In the genomic region with DNA sequence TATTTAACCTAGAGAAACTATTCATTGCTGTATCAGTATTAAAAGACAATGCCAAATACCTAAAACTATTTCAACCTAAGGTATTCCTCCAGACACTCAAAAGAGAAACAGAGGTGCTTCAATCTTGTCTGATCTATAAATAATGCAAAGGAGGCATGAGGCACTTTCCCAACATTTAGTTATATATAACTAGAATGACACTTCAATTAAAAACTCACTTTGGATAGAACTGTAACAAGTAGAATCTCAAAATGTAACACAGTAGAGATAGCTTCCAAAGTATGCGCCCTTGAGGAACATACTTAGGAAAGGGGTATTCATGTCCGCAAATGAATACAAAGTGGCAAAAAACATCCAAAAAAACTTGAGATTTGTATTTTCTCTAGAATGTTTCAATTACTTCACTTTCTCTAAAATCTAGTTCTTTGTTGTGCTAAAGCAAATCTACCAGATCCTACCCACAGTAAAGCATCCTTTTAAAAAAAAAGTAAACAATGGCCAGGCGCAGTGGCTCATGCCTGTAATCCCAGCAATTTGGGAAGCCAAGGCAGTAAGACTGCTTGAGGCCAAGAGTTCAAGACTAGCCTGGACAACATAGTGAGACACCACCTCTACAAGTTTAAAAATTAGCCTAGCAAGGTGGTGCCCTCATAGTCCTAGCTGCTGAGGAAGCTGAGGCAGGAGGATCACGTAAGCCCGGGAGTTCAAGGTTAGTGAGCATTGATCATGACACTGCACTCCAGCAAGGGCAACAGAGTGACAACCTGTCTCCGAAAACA, we compare ENCODE assay signal across 26 cellular contexts.
"Had no signal": no experiment of that assay in that cellular context is flagged by ENCODE, and none has a peak within 500 bp of the region (broad histone marks: within the 10 kb centered on the region; RNA-seq: fewer than 3 reads in every experiment).

No MANE protein-coding gene starts in this region.

- H3K4me1 ChIP-seq: prostate gland had no signal

- H3K9ac ChIP-seq: SK-N-SH had no signal

- H3K4me3 ChIP-seq: body of pancreas, hepatocyte, ovary, prostate gland, right atrium auricular region, thoracic aorta, upper lobe of right lung had no signal

- H3K27ac ChIP-seq: body of pancreas, hepatocyte, neutrophil, ovary, prostate gland, thoracic aorta, upper lobe of right lung, VCaP had no signal

- H2AFZ ChIP-seq: hepatocyte had no signal

- ATAC-seq: activated CD8-positive, alpha-beta T cell treated with anti-CD3 and anti-CD28 coated beads, Interleukin-2, amount 10 ng/mL, durations not matched to agents 7 days and 5 days; body of pancreas; stimulated activated naive B cell treated with anti-CD40 and anti-IgM and Interleukin-4, amounts not matched to agents 10 μg/mL and 1 μg/mL and 100 μg/mL, for 72 hours; upper lobe of right lung had no signal

- H3K27me3 ChIP-seq: body of pancreas, hepatocyte, neutrophil, ovary, right atrium auricular region, upper lobe of right lung had no signal

- DNase-seq: activated CD4-positive, alpha-beta T cell treated with anti-CD3 and anti-CD28 coated beads, Interleukin-2, amount 10 ng/mL, durations not matched to agents 7 days and 5 days; activated CD4-positive, CD25-positive, alpha-beta regulatory T cell treated with anti-CD3 and anti-CD28 coated beads, Interleukin-2, amount 50 U/mL, for 72 hours; activated CD8-positive, alpha-beta T cell treated with anti-CD3 and anti-CD28 coated beads, Interleukin-2, amount 10 ng/mL, durations not matched to agents 7 days and 5 days; activated effector memory CD4-positive, alpha-beta T cell treated with Interleukin-2 at 50 U/mL for 16 hours; activated naive CD4-positive, alpha-beta T cell treated with anti-CD3 and anti-CD28 coated beads, Interleukin-2, amount 10 ng/mL, durations not matched to agents 7 days and 5 days; activated T-cell treated with anti-CD3 and anti-CD28 coated beads, Interleukin-2, amount 50 U/mL, for 48 hours; anterior cingulate cortex; body of pancreas; caudate nucleus; dermis blood vessel endothelial cell; effector CD8-positive, alpha-beta T cell; foreskin melanocyte; glutamatergic neuron; ovary; SK-N-SH; stimulated activated CD4-positive, alpha-beta T cell treated with anti-CD3 and anti-CD28 coated beads, Interleukin-2, amount 100 ng/mL, for 24 hours; stimulated activated naive B cell treated with anti-CD40 and anti-IgM and Interleukin-4, amounts not matched to agents 10 μg/mL and 1 μg/mL and 100 μg/mL, for 72 hours; upper lobe of right lung had no signal

- H3K27me3 Mint-ChIP-seq: activated CD4-positive, alpha-beta T cell treated with anti-CD3 and anti-CD28 coated beads, Interleukin-2, amount 10 ng/mL, durations not matched to agents 7 days and 5 days; activated naive CD4-positive, alpha-beta T cell treated with anti-CD3 and anti-CD28 coated beads, Interleukin-2, amount 10 ng/mL, durations not matched to agents 7 days and 5 days; stimulated activated naive B cell treated with anti-CD40 and anti-IgM and Interleukin-4, amounts not matched to agents 10 μg/mL and 1 μg/mL and 100 μg/mL, for 72 hours had no signal

- H3K9me3 ChIP-seq: body of pancreas, neutrophil, ovary, prostate gland, right atrium auricular region, SK-N-SH, thoracic aorta, upper lobe of right lung had no signal

- H3K4me3 Mint-ChIP-seq: activated CD4-positive, alpha-beta T cell treated with anti-CD3 and anti-CD28 coated beads, Interleukin-2, amount 10 ng/mL, durations not matched to agents 7 days and 5 days; activated CD8-positive, alpha-beta T cell treated with anti-CD3 and anti-CD28 coated beads, Interleukin-2, amount 10 ng/mL, durations not matched to agents 7 days and 5 days; activated naive CD4-positive, alpha-beta T cell treated with anti-CD3 and anti-CD28 coated beads, Interleukin-2, amount 10 ng/mL, durations not matched to agents 7 days and 5 days; nephron; stimulated activated naive B cell treated with anti-CD40 and anti-IgM and Interleukin-4, amounts not matched to agents 10 μg/mL and 1 μg/mL and 100 μg/mL, for 72 hours; T-helper 2 cell treated with Interferon-gamma antibody and Interleukin-4, amounts not matched to agents 5 μg/mL and 100 μg/mL, for 36 hours had no signal

- H3K9me3 Mint-ChIP-seq: activated CD4-positive, alpha-beta T cell treated with anti-CD3 and anti-CD28 coated beads, Interleukin-2, amount 10 ng/mL, durations not matched to agents 7 days and 5 days; activated naive CD4-positive, alpha-beta T cell treated with anti-CD3 and anti-CD28 coated beads, Interleukin-2, amount 10 ng/mL, durations not matched to agents 7 days and 5 days; nephron; stimulated activated naive B cell treated with anti-CD40 and anti-IgM and Interleukin-4, amounts not matched to agents 10 μg/mL and 1 μg/mL and 100 μg/mL, for 72 hours; T-helper 2 cell treated with Interferon-gamma antibody and Interleukin-4, amounts not matched to agents 5 μg/mL and 100 μg/mL, for 36 hours had no signal

- H3K27ac Mint-ChIP-seq: activated CD4-positive, alpha-beta T cell treated with anti-CD3 and anti-CD28 coated beads, Interleukin-2, amount 10 ng/mL, durations not matched to agents 7 days and 5 days; activated CD8-positive, alpha-beta T cell treated with anti-CD3 and anti-CD28 coated beads, Interleukin-2, amount 10 ng/mL, durations not matched to agents 7 days and 5 days; activated naive CD4-positive, alpha-beta T cell treated with anti-CD3 and anti-CD28 coated beads, Interleukin-2, amount 10 ng/mL, durations not matched to agents 7 days and 5 days; nephron; stimulated activated naive B cell treated with anti-CD40 and anti-IgM and Interleukin-4, amounts not matched to agents 10 μg/mL and 1 μg/mL and 100 μg/mL, for 72 hours; T-helper 2 cell treated with Interferon-gamma antibody and Interleukin-4, amounts not matched to agents 5 μg/mL and 100 μg/mL, for 36 hours had no signal

- H3K36me3 ChIP-seq: ovary had no signal

- H3K4me2 ChIP-seq: hepatocyte, SK-N-SH had no signal
